ENCODE assay signal across 13 cellular contexts in the genomic region with DNA sequence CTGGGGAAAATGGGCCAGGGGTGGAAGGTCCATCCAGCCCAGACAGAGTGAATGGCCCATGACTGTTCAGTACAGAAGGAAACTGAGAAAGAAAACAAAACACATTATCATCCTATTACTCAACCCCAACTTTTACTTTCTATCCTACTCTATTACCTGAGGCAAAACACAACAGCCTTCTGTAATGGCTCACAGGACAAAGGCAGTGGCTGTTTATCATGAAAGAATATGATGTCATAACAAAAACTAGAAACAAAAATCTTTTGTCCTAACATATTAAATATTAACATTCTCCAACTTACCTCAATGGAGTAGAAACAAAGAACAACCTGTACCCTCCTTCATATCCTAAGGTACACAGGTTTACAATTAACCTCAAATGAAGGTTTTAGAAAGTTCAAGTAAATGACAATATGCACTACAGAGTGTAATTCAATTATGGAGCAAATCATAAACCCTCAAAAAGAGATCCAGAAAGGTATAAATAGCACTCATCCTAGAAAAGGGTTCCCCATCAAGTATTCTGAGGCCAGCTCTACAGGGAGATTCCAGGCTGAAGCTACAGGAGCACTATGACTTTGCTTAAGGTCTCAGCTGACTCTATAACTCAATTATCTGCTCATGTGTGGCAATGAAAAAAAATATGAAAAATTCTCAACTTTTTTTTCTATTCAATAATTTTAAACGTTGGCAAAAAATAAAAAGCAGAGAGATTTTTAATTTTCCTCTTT. TPM values are rescaled to one million over a fixed set of nuclear protein-coding genes. Genes with fewer than 3 reads are reported as not detected.
DNase-seq lines count a peak whose midpoint lies in the region; ATAC-seq and TF ChIP-seq lines count a peak whose summit lies in the region.
"Had no signal": no experiment of that assay in that cellular context is flagged by ENCODE, and none has a peak within 500 bp of the region (broad histone marks: within the 10 kb centered on the region; RNA-seq: fewer than 3 reads in every experiment).

No MANE protein-coding gene starts in this region.

- peaks cover 0 to under 1% (median 0%) of the 10 kb centered on the region in 4 donors for H3K4me1 ChIP-seq in upper lobe of left lung

- no peaks in the 10 kb centered on the region for H3K27me3 Mint-ChIP-seq in activated CD8-positive, alpha-beta T cell treated with anti-CD3 and anti-CD28 coated beads for 36 hours
- no peaks in the 10 kb centered on the region for H3K27me3 Mint-ChIP-seq in activated CD8-positive, alpha-beta T cell treated with anti-CD3 and anti-CD28 coated beads, Interleukin-2, amount 10 ng/mL, durations not matched to agents 7 days and 5 days (ENCODE audit: low read depth)
- H3K27me3 Mint-ChIP-seq in progenitor cell of endocrine pancreas (no peaks in the 10 kb centered on the region), natural killer cell (ENCODE audit: low read depth in 2 of 2) (no peaks in the 10 kb centered on the region)
- H3K27me3 Mint-ChIP-seq: naive B cell had no signal

- intact Hi-C loops in activated CD8-positive, alpha-beta T cell treated with anti-CD3 and anti-CD28 coated beads for 36 hours (cut with micrococcal nuclease): no loop called here
- intact Hi-C loops in natural killer cell (cut with micrococcal nuclease): no loop called here

- peak overlapping the region; percentile 61 for H3K27ac Mint-ChIP-seq in activated CD8-positive, alpha-beta T cell treated with anti-CD3 and anti-CD28 coated beads for 36 hours
- no peak overlapping the region for H3K27ac Mint-ChIP-seq in activated CD8-positive, alpha-beta T cell treated with anti-CD3 and anti-CD28 coated beads, Interleukin-2, amount 10 ng/mL, durations not matched to agents 7 days and 5 days
- H3K27ac Mint-ChIP-seq in progenitor cell of endocrine pancreas (peak overlapping the region; percentile 82), natural killer cell (peak overlapping the region in 1 of 2 donors; percentile 47)
- H3K27ac Mint-ChIP-seq: T-helper 2 cell treated with Interferon-gamma antibody and Interleukin-4, amounts not matched to agents 5 μg/mL and 100 μg/mL, for 36 hours had no signal

- no peak overlapping the region for H3K4me3 ChIP-seq in upper lobe of left lung

- in situ Hi-C loops in SK-MEL-5 (cut with HindIII; ENCODE audit: low pct_unique_long_range_greater_than_20kb, low sequenced_read_pairs): no loop called here

- no peaks in the 10 kb centered on the region for H3K9me3 Mint-ChIP-seq in activated CD8-positive, alpha-beta T cell treated with anti-CD3 and anti-CD28 coated beads for 36 hours
- H3K9me3 Mint-ChIP-seq in activated CD8-positive, alpha-beta T cell treated with anti-CD3 and anti-CD28 coated beads, Interleukin-2, amount 10 ng/mL, durations not matched to agents 7 days and 5 days (ENCODE audit: insufficient read depth): no peaks in the 10 kb centered on the region
- H3K9me3 Mint-ChIP-seq in progenitor cell of endocrine pancreas (ENCODE audit: low read depth): no peaks in the 10 kb centered on the region
- no peaks in the 10 kb centered on the region for H3K9me3 Mint-ChIP-seq in natural killer cell
- H3K9me3 Mint-ChIP-seq: naive B cell; T-helper 2 cell treated with Interferon-gamma antibody and Interleukin-4, amounts not matched to agents 5 μg/mL and 100 μg/mL, for 36 hours had no signal

- no peak for DNase-seq in activated CD8-positive, alpha-beta T cell treated with anti-CD3 and anti-CD28 coated beads for 36 hours
- no peak for DNase-seq in activated CD8-positive, alpha-beta T cell treated with anti-CD3 and anti-CD28 coated beads, Interleukin-2, amount 10 ng/mL, durations not matched to agents 7 days and 5 days
- DNase-seq in SK-MEL-5 (ENCODE audit: low read depth, low spot score) (peak; percentile 84), progenitor cell of endocrine pancreas (ENCODE audit: low spot score, unreplicated experiment) (no peak), DMS 273 (lab: John Stamatoyannopoulos, UW; ENCODE audit: unreplicated experiment) (no peak), upper lobe of left lung (no peak), natural killer cell (no peak)
- DNase-seq: DMS 273 treated with DMSO at 0.1 percent for 48 hours; effector memory CD4-positive, alpha-beta T cell; naive B cell had no signal

- no peaks in the 10 kb centered on the region for H3K9me3 ChIP-seq in upper lobe of left lung

- no peak for TF ChIP-seq CTCF in activated CD8-positive, alpha-beta T cell treated with anti-CD3 and anti-CD28 coated beads for 36 hours (IDR thresholded peaks at IDR 0.05)
- TF ChIP-seq CTCF in progenitor cell of endocrine pancreas (IDR thresholded peaks at IDR 0.05; ENCODE audit: unreplicated experiment) (no peak), upper lobe of left lung (IDR thresholded peaks at IDR 0.05) (no peak), natural killer cell (IDR thresholded peaks at IDR 0.05) (no peak)

- H3K36me3 Mint-ChIP-seq in activated CD8-positive, alpha-beta T cell treated with anti-CD3 and anti-CD28 coated beads for 36 hours (ENCODE audit: low read depth): peaks cover 63% of the 10 kb centered on the region
- H3K36me3 Mint-ChIP-seq in activated CD8-positive, alpha-beta T cell treated with anti-CD3 and anti-CD28 coated beads, Interleukin-2, amount 10 ng/mL, durations not matched to agents 7 days and 5 days (ENCODE audit: low read depth): peaks cover 64% of the 10 kb centered on the region
- peaks cover 31% of the 10 kb centered on the region for H3K36me3 Mint-ChIP-seq in progenitor cell of endocrine pancreas (ENCODE audit: insufficient read depth)
- peaks cover 30% of the 10 kb centered on the region for H3K36me3 Mint-ChIP-seq in natural killer cell

- no peak overlapping the region for H3K27ac ChIP-seq in upper lobe of left lung

- H3K4me1 Mint-ChIP-seq in activated CD8-positive, alpha-beta T cell treated with anti-CD3 and anti-CD28 coated beads for 36 hours (ENCODE audit: low read depth): peaks cover 40% of the 10 kb centered on the region
- peaks cover 22% of the 10 kb centered on the region for H3K4me1 Mint-ChIP-seq in activated CD8-positive, alpha-beta T cell treated with anti-CD3 and anti-CD28 coated beads, Interleukin-2, amount 10 ng/mL, durations not matched to agents 7 days and 5 days (ENCODE audit: low read depth)
- H3K4me1 Mint-ChIP-seq in progenitor cell of endocrine pancreas (ENCODE audit: low read depth): peaks cover 5% of the 10 kb centered on the region
- H3K4me1 Mint-ChIP-seq in natural killer cell: peaks cover 6 to 16% of the 10 kb centered on the region in 2 donors

- POLR2A ChIA-PET in activated CD8-positive, alpha-beta T cell treated with anti-CD3 and anti-CD28 coated beads for 36 hours (lab: Charles Lee): interaction anchor here (1.4 kb wide), 1 partner anchor 14 kb away, joined by 7 read pairs; no protein-coding TSS in a partner anchor
- POLR2A ChIA-PET in activated CD8-positive, alpha-beta T cell treated with anti-CD3 and anti-CD28 coated beads, Interleukin-2, amount 10 ng/mL, durations not matched to agents 7 days and 5 days (lab: Charles Lee): interaction anchor here (0.6 kb wide), 1 partner anchor 84 kb away, joined by 3 read pairs; no protein-coding TSS in a partner anchor

- H3K4me3 Mint-ChIP-seq in activated CD8-positive, alpha-beta T cell treated with anti-CD3 and anti-CD28 coated beads for 36 hours: no peak overlapping the region
- no peak overlapping the region for H3K4me3 Mint-ChIP-seq in activated CD8-positive, alpha-beta T cell treated with anti-CD3 and anti-CD28 coated beads, Interleukin-2, amount 10 ng/mL, durations not matched to agents 7 days and 5 days
- H3K4me3 Mint-ChIP-seq in progenitor cell of endocrine pancreas (ENCODE audit: low read depth): no peak overlapping the region
- H3K4me3 Mint-ChIP-seq in natural killer cell: no peak overlapping the region
- H3K4me3 Mint-ChIP-seq: naive B cell; T-helper 2 cell treated with Interferon-gamma antibody and Interleukin-4, amounts not matched to agents 5 μg/mL and 100 μg/mL, for 36 hours had no signal

- 84 to 86% methylated on average over 1 of the region's 1 CpG for WGBS in upper lobe of left lung, 2 donors

- CTCF ChIA-PET in activated CD8-positive, alpha-beta T cell treated with anti-CD3 and anti-CD28 coated beads for 36 hours (lab: Charles Lee): interaction anchor here (1.0 to 1.4 kb wide), 5 partner anchors 25 to 95 kb away, joined by 3 to 7 read pairs (median 3); no protein-coding TSS in a partner anchor
- CTCF ChIA-PET in activated CD8-positive, alpha-beta T cell treated with anti-CD3 and anti-CD28 coated beads, Interleukin-2, amount 10 ng/mL, durations not matched to agents 7 days and 5 days (lab: Charles Lee): interaction anchor here (0.6 kb wide), 1 partner anchor 129 kb away, joined by 3 read pairs; no protein-coding TSS in a partner anchor

- H3K27me3 ChIP-seq in upper lobe of left lung: no peaks in the 10 kb centered on the region

- no peak for TF ChIP-seq EP300 in upper lobe of left lung (IDR thresholded peaks at IDR 0.05)

- ATAC-seq in activated CD8-positive, alpha-beta T cell treated with anti-CD3 and anti-CD28 coated beads for 36 hours: peak; percentile 81
- no peak for ATAC-seq in activated CD8-positive, alpha-beta T cell treated with anti-CD3 and anti-CD28 coated beads, Interleukin-2, amount 10 ng/mL, durations not matched to agents 7 days and 5 days
- ATAC-seq in GM21619 (IDR thresholded peaks at IDR 0.05; ENCODE audit: unreplicated experiment) (peak; percentile 77), upper lobe of left lung (ENCODE audit: low FRiP score in 2 of 2) (no peak), natural killer cell (no peak)
- ATAC-seq: HCT116 had no signal

- TF ChIP-seq POLR2A in upper lobe of left lung (IDR thresholded peaks at IDR 0.05): no peak

- H3K36me3 ChIP-seq in upper lobe of left lung: peaks cover 18 to 97% (median 52%) of the 10 kb centered on the region in 4 donors

RNA-seq across cellular contexts. Expression of a gene that starts 15.1 kb away (rescaled TPM):
- 10 to 100 TPM; 61.5 to 62.1 TPM for total RNA-seq in activated CD8-positive, alpha-beta T cell treated with anti-CD3 and anti-CD28 coated beads for 36 hours
- 10 to 100 TPM; 95.2 to 97.5 TPM for total RNA-seq in activated CD8-positive, alpha-beta T cell treated with anti-CD3 and anti-CD28 coated beads, Interleukin-2, amount 10 ng/mL, durations not matched to agents 7 days and 5 days
- 15.5 and 17.6 TPM in 2 replicates for total RNA-seq in SK-MEL-5 (2014; rRNA removed; shearing (Covaris generic))
- polyA plus RNA-seq in SK-MEL-5 (2015; cell fraction: cytosol; rRNA removed): 9.5 and 14.3 TPM in 2 replicates
- 24.7 and 30.3 TPM in 2 replicates for polyA plus RNA-seq in SK-MEL-5 (2015; cell fraction: nucleus; rRNA removed)
- total RNA-seq in progenitor cell of endocrine pancreas: 25.7 and 30.2 TPM in 2 replicates
- total RNA-seq in upper lobe of left lung: 10 to 100 TPM; 15.7 to 65.4 (median 30.2) TPM
- total RNA-seq in natural killer cell: 100 to 1,000 TPM; 107 to 155 (median 139) TPM

Comparison
In these comparisons a context has a peak if more than half of its experiments do, and no peak if none do; other contexts are left out.
1. ATAC-seq: peak in activated CD8-positive, alpha-beta T cell treated with anti-CD3 and anti-CD28 coated beads for 36 hours (single experiment) and GM21619 (single experiment); none in activated CD8-positive, alpha-beta T cell treated with anti-CD3 and anti-CD28 coated beads, Interleukin-2, amount 10 ng/mL, durations not matched to agents 7 days and 5 days (single experiment), upper lobe of left lung (0 of 2) and natural killer cell (0 of 3).